ENCODE assay signal across 1 cellular context in the genomic region with DNA sequence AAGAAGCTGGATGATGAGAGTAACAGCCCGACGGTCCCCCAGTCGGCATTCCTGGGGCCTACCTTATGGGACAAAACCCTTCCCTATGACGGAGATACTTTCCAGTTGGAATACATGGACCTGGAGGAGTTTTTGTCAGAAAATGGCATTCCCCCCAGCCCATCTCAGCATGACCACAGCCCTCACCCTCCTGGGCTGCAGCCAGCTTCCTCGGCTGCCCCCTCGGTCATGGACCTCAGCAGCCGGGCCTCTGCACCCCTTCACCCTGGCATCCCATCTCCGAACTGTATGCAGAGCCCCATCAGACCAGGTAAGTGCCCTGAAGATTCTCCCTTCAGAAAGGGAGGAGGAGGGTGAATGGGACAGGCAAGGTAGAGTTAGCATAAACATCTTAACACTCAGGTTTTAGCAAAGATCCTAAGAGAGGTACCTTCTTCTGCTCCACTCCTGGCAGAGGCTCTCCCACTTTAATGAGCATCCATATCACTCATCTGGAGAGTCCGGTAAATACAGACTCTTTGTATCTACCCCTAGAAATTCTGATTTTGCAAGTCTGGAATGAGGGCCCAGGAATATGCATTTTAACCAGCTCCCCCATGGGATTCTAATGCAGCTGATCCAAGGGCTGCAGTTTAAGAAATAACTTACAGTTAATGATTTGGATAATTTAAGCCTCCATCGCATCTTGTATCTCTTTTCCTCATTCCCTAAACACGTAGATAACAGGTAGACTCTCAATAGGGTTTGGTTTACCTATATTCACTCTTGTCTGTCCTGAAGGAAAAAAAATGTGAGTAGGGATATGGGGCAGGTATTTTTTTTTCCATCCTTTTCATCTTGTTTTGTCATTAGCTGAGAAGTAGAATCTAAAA.
TF ChIP-seq lines count a peak whose summit lies in the region.

No MANE protein-coding gene starts in this region.

TF ChIP-seq in HepG2, 621 proteins besides CTCF, POLR2A, EP300 and RAD21 (continued from another document and continues in another):
- TF ChIP-seq, protein P1, sequence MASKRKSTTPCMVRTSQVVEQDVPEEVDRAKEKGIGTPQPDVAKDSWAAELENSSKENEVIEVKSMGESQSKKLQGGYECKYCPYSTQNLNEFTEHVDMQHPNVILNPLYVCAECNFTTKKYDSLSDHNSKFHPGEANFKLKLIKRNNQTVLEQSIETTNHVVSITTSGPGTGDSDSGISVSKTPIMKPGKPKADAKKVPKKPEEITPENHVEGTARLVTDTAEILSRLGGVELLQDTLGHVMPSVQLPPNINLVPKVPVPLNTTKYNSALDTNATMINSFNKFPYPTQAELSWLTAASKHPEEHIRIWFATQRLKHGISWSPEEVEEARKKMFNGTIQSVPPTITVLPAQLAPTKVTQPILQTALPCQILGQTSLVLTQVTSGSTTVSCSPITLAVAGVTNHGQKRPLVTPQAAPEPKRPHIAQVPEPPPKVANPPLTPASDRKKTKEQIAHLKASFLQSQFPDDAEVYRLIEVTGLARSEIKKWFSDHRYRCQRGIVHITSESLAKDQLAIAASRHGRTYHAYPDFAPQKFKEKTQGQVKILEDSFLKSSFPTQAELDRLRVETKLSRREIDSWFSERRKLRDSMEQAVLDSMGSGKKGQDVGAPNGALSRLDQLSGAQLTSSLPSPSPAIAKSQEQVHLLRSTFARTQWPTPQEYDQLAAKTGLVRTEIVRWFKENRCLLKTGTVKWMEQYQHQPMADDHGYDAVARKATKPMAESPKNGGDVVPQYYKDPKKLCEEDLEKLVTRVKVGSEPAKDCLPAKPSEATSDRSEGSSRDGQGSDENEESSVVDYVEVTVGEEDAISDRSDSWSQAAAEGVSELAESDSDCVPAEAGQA (IDR thresholded peaks at IDR 0.05; ENCODE audit: low read depth), result no peak
- TF ChIP-seq, protein P1 (CRISPR knock-in tag; IDR thresholded peaks at IDR 0.05; ENCODE audit: borderline replicate concordance), result 0 out of 2 replicates have a peak, but pooled peaks have one; percentile 31
- TF ChIP-seq FOXA1 (IDR thresholded peaks at IDR 0.05), result no peak
- no peak for TF ChIP-seq FOXA1 (CRISPR knock-in tag; IDR thresholded peaks at IDR 0.05)
- TF ChIP-seq RNF2 (conservative IDR thresholded peaks at IDR 0.05; ENCODE audit: low read depth), result no peak
- TF ChIP-seq, protein P2, sequence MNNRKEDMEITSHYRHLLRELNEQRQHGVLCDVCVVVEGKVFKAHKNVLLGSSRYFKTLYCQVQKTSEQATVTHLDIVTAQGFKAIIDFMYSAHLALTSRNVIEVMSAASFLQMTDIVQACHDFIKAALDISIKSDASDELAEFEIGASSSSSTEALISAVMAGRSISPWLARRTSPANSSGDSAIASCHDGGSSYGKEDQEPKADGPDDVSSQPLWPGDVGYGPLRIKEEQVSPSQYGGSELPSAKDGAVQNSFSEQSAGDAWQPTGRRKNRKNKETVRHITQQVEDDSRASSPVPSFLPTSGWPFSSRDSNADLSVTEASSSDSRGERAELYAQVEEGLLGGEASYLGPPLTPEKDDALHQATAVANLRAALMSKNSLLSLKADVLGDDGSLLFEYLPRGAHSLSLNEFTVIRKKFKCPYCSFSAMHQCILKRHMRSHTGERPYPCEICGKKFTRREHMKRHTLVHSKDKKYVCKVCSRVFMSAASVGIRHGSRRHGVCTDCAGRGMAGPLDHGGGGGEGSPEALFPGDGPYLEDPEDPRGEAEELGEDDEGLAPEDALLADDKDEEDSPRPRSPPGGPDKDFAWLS (CRISPR knock-in tag; IDR thresholded peaks at IDR 0.05; ENCODE audit: borderline replicate concordance), result no peak
- TF ChIP-seq, protein P3, sequence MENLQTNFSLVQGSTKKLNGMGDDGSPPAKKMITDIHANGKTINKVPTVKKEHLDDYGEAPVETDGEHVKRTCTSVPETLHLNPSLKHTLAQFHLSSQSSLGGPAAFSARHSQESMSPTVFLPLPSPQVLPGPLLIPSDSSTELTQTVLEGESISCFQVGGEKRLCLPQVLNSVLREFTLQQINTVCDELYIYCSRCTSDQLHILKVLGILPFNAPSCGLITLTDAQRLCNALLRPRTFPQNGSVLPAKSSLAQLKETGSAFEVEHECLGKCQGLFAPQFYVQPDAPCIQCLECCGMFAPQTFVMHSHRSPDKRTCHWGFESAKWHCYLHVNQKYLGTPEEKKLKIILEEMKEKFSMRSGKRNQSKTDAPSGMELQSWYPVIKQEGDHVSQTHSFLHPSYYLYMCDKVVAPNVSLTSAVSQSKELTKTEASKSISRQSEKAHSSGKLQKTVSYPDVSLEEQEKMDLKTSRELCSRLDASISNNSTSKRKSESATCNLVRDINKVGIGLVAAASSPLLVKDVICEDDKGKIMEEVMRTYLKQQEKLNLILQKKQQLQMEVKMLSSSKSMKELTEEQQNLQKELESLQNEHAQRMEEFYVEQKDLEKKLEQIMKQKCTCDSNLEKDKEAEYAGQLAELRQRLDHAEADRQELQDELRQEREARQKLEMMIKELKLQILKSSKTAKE (CRISPR knock-in tag; IDR thresholded peaks at IDR 0.05; ENCODE audit: borderline replicate concordance), result no peak
- no peak for TF ChIP-seq EHMT2 (IDR thresholded peaks at IDR 0.05; ENCODE audit: borderline replicate concordance, low read depth, low read length)
- TF ChIP-seq ZFYVE20 (CRISPR knock-in tag; IDR thresholded peaks at IDR 0.05; ENCODE audit: borderline replicate concordance, low read depth), result no peak
- no peak for TF ChIP-seq SP140L (CRISPR knock-in tag; IDR thresholded peaks at IDR 0.05; ENCODE audit: borderline replicate concordance)
- TF ChIP-seq ZNF773 (CRISPR knock-in tag; IDR thresholded peaks at IDR 0.05; ENCODE audit: borderline replicate concordance), result no peak
- TF ChIP-seq, protein P4, sequence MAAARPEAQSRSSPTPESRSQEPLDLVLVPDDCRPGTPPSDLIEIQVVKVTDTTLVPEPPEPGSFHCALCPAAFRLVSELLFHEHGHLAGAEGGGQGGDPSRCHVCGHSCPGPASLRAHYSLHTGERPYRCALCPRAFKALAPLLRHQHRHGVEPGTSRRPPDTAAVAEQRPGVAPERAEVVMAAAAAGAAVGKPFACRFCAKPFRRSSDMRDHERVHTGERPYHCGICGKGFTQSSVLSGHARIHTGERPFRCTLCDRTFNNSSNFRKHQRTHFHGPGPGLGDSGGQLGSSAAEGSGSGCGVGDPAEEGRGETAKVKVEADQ (CRISPR knock-in tag; IDR thresholded peaks at IDR 0.05; ENCODE audit: borderline replicate concordance), result no peak
- TF ChIP-seq ZNF296 (CRISPR knock-in tag; conservative IDR thresholded peaks at IDR 0.05), result no peak
- TF ChIP-seq ARID2 (CRISPR knock-in tag; IDR thresholded peaks at IDR 0.05; ENCODE audit: borderline replicate concordance), result no peak
- no peak for TF ChIP-seq STAG1 (CRISPR knock-in tag; IDR thresholded peaks at IDR 0.05)
- no peak; the same call in 1 of the 2 replicates for TF ChIP-seq REL (CRISPR knock-in tag; conservative IDR thresholded peaks at IDR 0.05)
- TF ChIP-seq ZSCAN21 (CRISPR knock-in tag; IDR thresholded peaks at IDR 0.05; ENCODE audit: borderline replicate concordance), result peak; percentile 33; the same call in 1 of the 2 replicates
- TF ChIP-seq ZBTB42 (CRISPR knock-in tag; IDR thresholded peaks at IDR 0.05), result no peak
- TF ChIP-seq KLF12 (CRISPR knock-in tag; IDR thresholded peaks at IDR 0.05; ENCODE audit: borderline replicate concordance), result peak; percentile 23; the same call in 1 of the 2 replicates
- no peak; the same call in 1 of the 2 replicates for TF ChIP-seq ZMAT3 (CRISPR knock-in tag; conservative IDR thresholded peaks at IDR 0.05)
- TF ChIP-seq KDM5B (CRISPR knock-in tag; IDR thresholded peaks at IDR 0.05; ENCODE audit: borderline replicate concordance), result 0 out of 2 replicates have a peak, but pooled peaks have one; percentile 34
- TF ChIP-seq, protein P5, sequence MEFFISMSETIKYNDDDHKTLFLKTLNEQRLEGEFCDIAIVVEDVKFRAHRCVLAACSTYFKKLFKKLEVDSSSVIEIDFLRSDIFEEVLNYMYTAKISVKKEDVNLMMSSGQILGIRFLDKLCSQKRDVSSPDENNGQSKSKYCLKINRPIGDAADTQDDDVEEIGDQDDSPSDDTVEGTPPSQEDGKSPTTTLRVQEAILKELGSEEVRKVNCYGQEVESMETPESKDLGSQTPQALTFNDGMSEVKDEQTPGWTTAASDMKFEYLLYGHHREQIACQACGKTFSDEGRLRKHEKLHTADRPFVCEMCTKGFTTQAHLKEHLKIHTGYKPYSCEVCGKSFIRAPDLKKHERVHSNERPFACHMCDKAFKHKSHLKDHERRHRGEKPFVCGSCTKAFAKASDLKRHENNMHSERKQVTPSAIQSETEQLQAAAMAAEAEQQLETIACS (CRISPR knock-in tag; IDR thresholded peaks at IDR 0.05), result no peak
- TF ChIP-seq THAP11 (CRISPR knock-in tag; IDR thresholded peaks at IDR 0.05), result no peak
- TF ChIP-seq DR1 (CRISPR knock-in tag; IDR thresholded peaks at IDR 0.05), result no peak
- TF ChIP-seq ZNF274 (CRISPR knock-in tag; IDR thresholded peaks at IDR 0.05), result 0 out of 2 replicates have a peak, but pooled peaks have one; percentile 58
- no peak for TF ChIP-seq FOXJ3 (CRISPR knock-in tag; IDR thresholded peaks at IDR 0.05; ENCODE audit: borderline replicate concordance)
- no peak for TF ChIP-seq ZNF572 (CRISPR knock-in tag; IDR thresholded peaks at IDR 0.05)
- TF ChIP-seq SRSF1 (optimal IDR thresholded peaks at IDR 0.05; ENCODE audit: low read depth, low read length), result no peak
- peak; percentile 69 for TF ChIP-seq ZFX (CRISPR knock-in tag; IDR thresholded peaks at IDR 0.05; ENCODE audit: low read depth)
- TF ChIP-seq ZSCAN29 (CRISPR knock-in tag; conservative IDR thresholded peaks at IDR 0.05), result no peak
- TF ChIP-seq, protein P6, sequence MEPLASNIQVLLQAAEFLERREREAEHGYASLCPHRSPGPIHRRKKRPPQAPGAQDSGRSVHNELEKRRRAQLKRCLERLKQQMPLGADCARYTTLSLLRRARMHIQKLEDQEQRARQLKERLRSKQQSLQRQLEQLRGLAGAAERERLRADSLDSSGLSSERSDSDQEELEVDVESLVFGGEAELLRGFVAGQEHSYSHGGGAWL (CRISPR knock-in tag; IDR thresholded peaks at IDR 0.05), result 0 out of 2 replicates have a peak, but pooled peaks have one; percentile 26
- TF ChIP-seq ZNF776 (CRISPR knock-in tag; IDR thresholded peaks at IDR 0.05), result no peak
- TF ChIP-seq ZNF530 (CRISPR knock-in tag; IDR thresholded peaks at IDR 0.05; ENCODE audit: low read depth), result no peak
- TF ChIP-seq RBFOX2 (IDR thresholded peaks at IDR 0.05; ENCODE audit: low read depth, low read length), result peak; percentile 42
- TF ChIP-seq JDP2 (CRISPR knock-in tag; IDR thresholded peaks at IDR 0.05; ENCODE audit: borderline replicate concordance), result no peak
- TF ChIP-seq, protein P7, sequence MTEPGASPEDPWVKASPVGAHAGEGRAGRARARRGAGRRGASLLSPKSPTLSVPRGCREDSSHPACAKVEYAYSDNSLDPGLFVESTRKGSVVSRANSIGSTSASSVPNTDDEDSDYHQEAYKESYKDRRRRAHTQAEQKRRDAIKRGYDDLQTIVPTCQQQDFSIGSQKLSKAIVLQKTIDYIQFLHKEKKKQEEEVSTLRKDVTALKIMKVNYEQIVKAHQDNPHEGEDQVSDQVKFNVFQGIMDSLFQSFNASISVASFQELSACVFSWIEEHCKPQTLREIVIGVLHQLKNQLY (CRISPR knock-in tag; IDR thresholded peaks at IDR 0.05), result no peak
- no peak; the same call in 1 of the 2 replicates for TF ChIP-seq SRY (CRISPR knock-in tag; IDR thresholded peaks at IDR 0.05)
- no peak for TF ChIP-seq ZNF549 (CRISPR knock-in tag; IDR thresholded peaks at IDR 0.05)
- no peak; the same call in 1 of the 2 replicates for TF ChIP-seq TCF7 (IDR thresholded peaks at IDR 0.05; ENCODE audit: low read depth)
- TF ChIP-seq KMT2B (CRISPR knock-in tag; IDR thresholded peaks at IDR 0.05), result no peak
- TF ChIP-seq RORA (CRISPR knock-in tag; IDR thresholded peaks at IDR 0.05), result no peak
- no peak for TF ChIP-seq PAWR (CRISPR knock-in tag; IDR thresholded peaks at IDR 0.05; ENCODE audit: borderline replicate concordance)
- no peak for TF ChIP-seq NBN (conservative IDR thresholded peaks at IDR 0.05)
- no peak for TF ChIP-seq HIVEP1 (CRISPR knock-in tag; IDR thresholded peaks at IDR 0.05)
- TF ChIP-seq ATF7 (IDR thresholded peaks at IDR 0.05), result no peak
- no peak for TF ChIP-seq ATF7 (CRISPR knock-in tag; IDR thresholded peaks at IDR 0.05)
- TF ChIP-seq, protein P8, sequence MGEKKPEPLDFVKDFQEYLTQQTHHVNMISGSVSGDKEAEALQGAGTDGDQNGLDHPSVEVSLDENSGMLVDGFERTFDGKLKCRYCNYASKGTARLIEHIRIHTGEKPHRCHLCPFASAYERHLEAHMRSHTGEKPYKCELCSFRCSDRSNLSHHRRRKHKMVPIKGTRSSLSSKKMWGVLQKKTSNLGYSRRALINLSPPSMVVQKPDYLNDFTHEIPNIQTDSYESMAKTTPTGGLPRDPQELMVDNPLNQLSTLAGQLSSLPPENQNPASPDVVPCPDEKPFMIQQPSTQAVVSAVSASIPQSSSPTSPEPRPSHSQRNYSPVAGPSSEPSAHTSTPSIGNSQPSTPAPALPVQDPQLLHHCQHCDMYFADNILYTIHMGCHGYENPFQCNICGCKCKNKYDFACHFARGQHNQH (CRISPR knock-in tag; IDR thresholded peaks at IDR 0.05), result no peak
- TF ChIP-seq HMG20A (CRISPR knock-in tag; IDR thresholded peaks at IDR 0.05; ENCODE audit: borderline replicate concordance), result no peak
- TF ChIP-seq CBX1 (IDR thresholded peaks at IDR 0.05; ENCODE audit: low read depth), result no peak
- no peak for TF ChIP-seq MTA1 (CRISPR knock-in tag; IDR thresholded peaks at IDR 0.05; ENCODE audit: borderline replicate concordance)
- TF ChIP-seq, protein P9, sequence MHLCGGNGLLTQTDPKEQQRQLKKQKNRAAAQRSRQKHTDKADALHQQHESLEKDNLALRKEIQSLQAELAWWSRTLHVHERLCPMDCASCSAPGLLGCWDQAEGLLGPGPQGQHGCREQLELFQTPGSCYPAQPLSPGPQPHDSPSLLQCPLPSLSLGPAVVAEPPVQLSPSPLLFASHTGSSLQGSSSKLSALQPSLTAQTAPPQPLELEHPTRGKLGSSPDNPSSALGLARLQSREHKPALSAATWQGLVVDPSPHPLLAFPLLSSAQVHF (CRISPR knock-in tag; IDR thresholded peaks at IDR 0.05), result no peak
- 0 out of 2 replicates have a peak, but pooled peaks have one; percentile 64 for TF ChIP-seq ZNF891 (CRISPR knock-in tag; IDR thresholded peaks at IDR 0.05)
- TF ChIP-seq ZNF224 (CRISPR knock-in tag; IDR thresholded peaks at IDR 0.05), result no peak
- peak; percentile 52; the same call in 1 of the 2 replicates for TF ChIP-seq PHF8 (CRISPR knock-in tag; IDR thresholded peaks at IDR 0.05)
- no peak for TF ChIP-seq ARNT (IDR thresholded peaks at IDR 0.05)
